Comparison of ENCODE assay signal across 10 cellular contexts in genomic region chr5:179866241-179867078, GRCh38. TPM values are rescaled to one million over a fixed set of nuclear protein-coding genes. Genes with fewer than 3 reads are reported as not detected.
DNase-seq lines count a peak whose midpoint lies in the region; ATAC-seq lines count a peak whose summit lies in the region.
"Had no signal": no experiment of that assay in that cellular context is flagged by ENCODE, and none has a peak within 500 bp of the region (broad histone marks: within the 10 kb centered on the region; RNA-seq: fewer than 3 reads in every experiment).

No MANE protein-coding gene starts in this region.

- no peaks in the 10 kb centered on the region for H3K9me3 Mint-ChIP-seq in activated naive CD4-positive, alpha-beta T cell treated with anti-CD3 and anti-CD28 coated beads for 36 hours
- no peaks in the 10 kb centered on the region for H3K9me3 Mint-ChIP-seq in naive B cell

- intact Hi-C loops in activated naive CD4-positive, alpha-beta T cell treated with anti-CD3 and anti-CD28 coated beads for 36 hours (cut with micrococcal nuclease), result loop anchor here (2.0 kb wide), 1 partner anchor 224 kb away; no protein-coding TSS in a partner anchor

- peaks cover 22% of the 10 kb centered on the region for H3K36me3 Mint-ChIP-seq in activated naive CD4-positive, alpha-beta T cell treated with anti-CD3 and anti-CD28 coated beads for 36 hours (ENCODE audit: low read depth)
- peaks cover 0 to 12% of the 10 kb centered on the region in 2 donors for H3K36me3 Mint-ChIP-seq in naive B cell

- H3K4me3 Mint-ChIP-seq in activated naive CD4-positive, alpha-beta T cell treated with anti-CD3 and anti-CD28 coated beads for 36 hours, result no peak overlapping the region
- H3K4me3 Mint-ChIP-seq in naive B cell, result peak overlapping the region in 1 of 8 donors; percentile 63

- no peaks in the 10 kb centered on the region for H3K4me1 Mint-ChIP-seq in activated naive CD4-positive, alpha-beta T cell treated with anti-CD3 and anti-CD28 coated beads for 36 hours (ENCODE audit: low read depth)
- peaks cover 0 to 13% (median 4%) of the 10 kb centered on the region in 3 donors for H3K4me1 Mint-ChIP-seq in naive B cell

- peak; percentile 51 for DNase-seq in G401 (ENCODE audit: low spot score)
- peak; percentile 57 for DNase-seq in activated naive CD4-positive, alpha-beta T cell treated with anti-CD3 and anti-CD28 coated beads for 36 hours
- DNase-seq in naive B cell, result no peak
- DNase-seq in NCI-H510A (lab: John Stamatoyannopoulos, UW), result no peak
- DNase-seq in NCI-H774 (lab: John Stamatoyannopoulos, UW), result no peak
- DNase-seq in ecto neural progenitor cell (ENCODE audit: low spot score), result no peak
- DNase-seq: cerebellar nuclear complex, T-helper 9 cell had no signal

- in situ Hi-C loops in G401 (cut with HindIII; ENCODE audit: low sequenced_read_pairs), result no loop called here

- no peak overlapping the region for H3K27ac Mint-ChIP-seq in activated naive CD4-positive, alpha-beta T cell treated with anti-CD3 and anti-CD28 coated beads for 36 hours
- H3K27ac Mint-ChIP-seq in naive B cell, result peak overlapping the region in 2 of 6 donors; percentile 80 to 86

- no peaks in the 10 kb centered on the region for H3K27me3 Mint-ChIP-seq in activated naive CD4-positive, alpha-beta T cell treated with anti-CD3 and anti-CD28 coated beads for 36 hours (ENCODE audit: low read depth)
- H3K27me3 Mint-ChIP-seq in naive B cell, result no peaks in the 10 kb centered on the region

- CTCF ChIA-PET in activated naive CD4-positive, alpha-beta T cell treated with anti-CD3 and anti-CD28 coated beads for 36 hours (lab: Charles Lee), result interaction anchor here (1.0 to 1.3 kb wide), 2 partner anchors 10 to 57 kb away, joined by 3 read pairs; no protein-coding TSS in a partner anchor

- ATAC-seq in HG03354 (IDR thresholded peaks at IDR 0.05; ENCODE audit: poor library complexity, severe bottlenecking, unreplicated experiment), result peak; percentile 45
- peak; percentile 45 to 46 for ATAC-seq in naive B cell (ENCODE audit: low read depth in 2 of 2)
- no peak for ATAC-seq in HG02623 (IDR thresholded peaks at IDR 0.05; ENCODE audit: unreplicated experiment)

RNA-seq across cellular contexts. Expression of gene MRNIP, which starts 7.8 kb away (rescaled TPM):
- total RNA-seq in G401 (2014; rRNA removed; shearing (Covaris generic)), result 22.0 and 38.5 TPM in 2 replicates
- 10 to 100 TPM; 16.2 to 16.3 TPM for total RNA-seq in activated naive CD4-positive, alpha-beta T cell treated with anti-CD3 and anti-CD28 coated beads for 36 hours
- polyA plus RNA-seq in naive B cell (ENCODE audit: low read depth in 6 of 6), result 10 to 100 TPM in 5 of 6 donors, 1 to 10 TPM in 1; 4.4 to 21.2 (median 16.6) TPM

RNA-seq across cellular contexts. Expression of gene TBC1D9B, which starts 41.2 kb away (rescaled TPM):
- total RNA-seq in G401 (2014; rRNA removed; shearing (Covaris generic)), result 47.4 and 58.0 TPM in 2 replicates
- total RNA-seq in activated naive CD4-positive, alpha-beta T cell treated with anti-CD3 and anti-CD28 coated beads for 36 hours, result 10 to 100 TPM; 40.2 to 40.4 TPM
- 10 to 100 TPM; 12.3 to 51.2 (median 21.7) TPM for polyA plus RNA-seq in naive B cell (ENCODE audit: low read depth in 6 of 6)

RNA-seq across cellular contexts. Expression of gene SQSTM1, which starts 45.8 kb away (rescaled TPM):
- total RNA-seq in G401 (2014; rRNA removed; shearing (Covaris generic)), result 139 and 150 TPM in 2 replicates
- 100 to 1,000 TPM; 109 to 114 TPM for total RNA-seq in activated naive CD4-positive, alpha-beta T cell treated with anti-CD3 and anti-CD28 coated beads for 36 hours
- 100 to 1,000 TPM; 177 to 246 (median 194) TPM for polyA plus RNA-seq in naive B cell (ENCODE audit: low read depth in 6 of 6)

RNA-seq across cellular contexts. Expression of gene MGAT4B, which starts 59.8 kb away (rescaled TPM):
- 122 and 128 TPM in 2 replicates for total RNA-seq in G401 (2014; rRNA removed; shearing (Covaris generic))
- total RNA-seq in activated naive CD4-positive, alpha-beta T cell treated with anti-CD3 and anti-CD28 coated beads for 36 hours, result 10 to 100 TPM; 57.7 to 59.9 TPM
- polyA plus RNA-seq in naive B cell (ENCODE audit: low read depth in 6 of 6), result 10 to 100 TPM in 3 of 6 donors, 1 to 10 TPM in 3; 6.2 to 17.3 (median 9.5) TPM

Comparison
In these comparisons a context has a peak if more than half of its experiments do, and no peak if none do; other contexts are left out.
1. DNase-seq: peak in G401 (single experiment) and activated naive CD4-positive, alpha-beta T cell treated with anti-CD3 and anti-CD28 coated beads for 36 hours (single experiment); none in naive B cell (single experiment), NCI-H510A (single experiment), NCI-H774 (single experiment) and ecto neural progenitor cell (single experiment).